In the genomic region with DNA sequence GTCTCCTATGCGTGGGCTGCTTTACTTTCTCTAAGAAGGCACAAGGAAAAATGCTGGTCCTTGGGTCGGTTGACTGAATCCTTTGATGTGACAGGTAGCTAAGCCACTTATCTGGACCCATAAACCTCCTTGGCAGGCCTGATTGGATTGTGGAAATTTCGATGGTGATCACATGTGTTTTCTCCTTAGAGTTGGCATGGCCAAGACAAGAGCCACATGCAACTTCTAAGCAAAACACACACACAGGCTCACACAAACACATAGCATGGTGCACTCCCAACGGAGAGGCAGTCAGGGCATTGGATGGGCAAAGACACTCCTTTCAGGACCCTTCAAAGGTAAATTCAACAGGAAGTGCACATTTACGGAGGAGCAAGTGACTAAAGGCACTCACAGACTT, we compare ENCODE assay signal across 25 cellular contexts.
DNase-seq lines count a peak whose midpoint lies in the region; ATAC-seq, FAIRE-seq and TF ChIP-seq lines count a peak whose summit lies in the region.
"Had no signal": no experiment of that assay in that cellular context is flagged by ENCODE, and none has a peak within 500 bp of the region (broad histone marks: within the 10 kb centered on the region; RNA-seq: fewer than 3 reads in every experiment).

No MANE protein-coding gene starts in this region.

- H3K27me3 ChIP-seq in HepG2 (ENCODE audit: control insufficient read depth in 1 of 2, insufficient read depth in 2 of 2, low read length in 2 of 2) (no peaks in the 10 kb centered on the region), right lobe of liver (no peaks in the 10 kb centered on the region), esophagus muscularis mucosa (no peaks in the 10 kb centered on the region), parathyroid adenoma (ENCODE audit: control insufficient read depth, insufficient read depth, low read length) (no peaks in the 10 kb centered on the region), ovary (no peaks in the 10 kb centered on the region)

- H3K4me1 ChIP-seq in HepG2 (ENCODE audit: insufficient read depth, low read length) (peaks cover 66% of the 10 kb centered on the region), right lobe of liver (peaks cover 3 to 55% (median 17%) of the 10 kb centered on the region in 4 donors), esophagus muscularis mucosa (peaks cover 27 to 65% (median 48%) of the 10 kb centered on the region in 4 donors), parathyroid adenoma (peaks cover 42% of the 10 kb centered on the region), ovary (ENCODE audit: insufficient read depth) (peaks cover 8% of the 10 kb centered on the region)

- DNase-seq in HepG2 (ENCODE audit: low spot score), result no peak
- no peak for DNase-seq in right lobe of liver
- no peak for DNase-seq in esophagus muscularis mucosa (ENCODE audit: extremely low spot score)
- no peak for DNase-seq in ovary
- DNase-seq in Right ventricle myocardium inferior (ENCODE audit: missing footprints), result no peak
- no peak for DNase-seq in NCI-H146 (lab: John Stamatoyannopoulos, UW)
- DNase-seq: activated CD4-positive, alpha-beta T cell treated with anti-CD3 and anti-CD28 coated beads, Interleukin-2, amount 50 U/mL, for 48 hours; activated CD8-positive, alpha-beta memory T cell treated with anti-CD3 and anti-CD28 coated beads, Interleukin-2, amount 50 U/mL, for 48 hours; activated naive CD8-positive, alpha-beta T cell treated with anti-CD3 and anti-CD28 coated beads for 36 hours; Calu3; effector CD8-positive, alpha-beta T cell; EL; GM23248; MM.1S; natural killer cell; NCI-H1417 treated with DMSO at 0.1 percent for 48 hours; stimulated activated CD4-positive, alpha-beta T cell treated with anti-CD3 and anti-CD28 coated beads, Interleukin-1b, Interleukin-23, amount 100 ng/mL, for 48 hours; T-helper 2 cell had no signal

- no peak overlapping the region for H3K4me3 ChIP-seq in HepG2 (replicated peaks in 1 of 3; ENCODE audit: insufficient read depth in 1 of 3, low read depth in 2 of 3, low read length in 3 of 3)
- H3K4me3 ChIP-seq in right lobe of liver, result no peak overlapping the region
- H3K4me3 ChIP-seq in esophagus muscularis mucosa, result no peak overlapping the region
- H3K4me3 ChIP-seq in parathyroid adenoma (ENCODE audit: low read depth, low read length), result no peak overlapping the region
- no peak overlapping the region for H3K4me3 ChIP-seq in ovary
- H3K4me3 ChIP-seq: GM23248, prostate gland, skin epidermis, thoracic aorta had no signal

- TF ChIP-seq CTCF in HepG2 (CRISPR knock-in tag; IDR thresholded peaks at IDR 0.05) (no peak), right lobe of liver (IDR thresholded peaks at IDR 0.05) (no peak), esophagus muscularis mucosa (IDR thresholded peaks at IDR 0.05) (no peak), parathyroid adenoma (IDR thresholded peaks at IDR 0.05) (no peak), ovary (IDR thresholded peaks at IDR 0.05) (no peak)

- TF ChIP-seq POLR2A in HepG2 (IDR thresholded peaks at IDR 0.05; ENCODE audit: insufficient read depth in 1 of 2, low read depth in 2 of 2, low read length in 2 of 2) (no peak), right lobe of liver (IDR thresholded peaks at IDR 0.05) (no peak), esophagus muscularis mucosa (IDR thresholded peaks at IDR 0.05; ENCODE audit: low read depth) (no peak), ovary (IDR thresholded peaks at IDR 0.05) (no peak)

- no peak for TF ChIP-seq RAD21 in HepG2 (CRISPR knock-in tag; IDR thresholded peaks at IDR 0.05)

- H4K20me1 ChIP-seq in HepG2 (ENCODE audit: insufficient read depth, low read length), result no peaks in the 10 kb centered on the region

- H3K36me3 ChIP-seq in HepG2 (replicated peaks in 1 of 2; ENCODE audit: control insufficient read depth in 1 of 2, insufficient read depth in 2 of 2, low read length in 2 of 2) (peaks cover 10 to 26% of the 10 kb centered on the region in 2 experiments), right lobe of liver (no peaks in the 10 kb centered on the region), esophagus muscularis mucosa (no peaks in the 10 kb centered on the region), parathyroid adenoma (ENCODE audit: control insufficient read depth, insufficient read depth, low read length) (no peaks in the 10 kb centered on the region), ovary (no peaks in the 10 kb centered on the region)
- H3K36me3 ChIP-seq: prostate gland, thoracic aorta had no signal

- H3K27ac ChIP-seq in HepG2 (ENCODE audit: extremely low read length, insufficient read depth, low read length) (no peak overlapping the region), right lobe of liver (peak overlapping the region in 1 of 3 donors; percentile 93), esophagus muscularis mucosa (replicated peaks in 1 of 4) (peak overlapping the region; percentile 87 to 96 (median 94)), parathyroid adenoma (peak overlapping the region; percentile 97), ovary (no peak overlapping the region)
- H3K27ac ChIP-seq: GM23248, thoracic aorta had no signal

- FAIRE-seq in HepG2 (lab: Jason Lieb, UNC), result no peak

- CTCF ChIA-PET in HepG2 (lab: Yijun Ruan, JAX; ENCODE audit: low intra/inter-chr PET ratio, low total read pairs), result no interaction called here

- H3K79me2 ChIP-seq in HepG2 (ENCODE audit: insufficient read depth, low read length), result peaks cover 52% of the 10 kb centered on the region
- H3K79me2 ChIP-seq in parathyroid adenoma, result peaks cover 5% of the 10 kb centered on the region

- H3K4me2 ChIP-seq in HepG2 (ENCODE audit: low read depth, low read length) (no peak overlapping the region), parathyroid adenoma (ENCODE audit: low read length) (no peak overlapping the region)

- TF ChIP-seq EP300 in HepG2 (IDR thresholded peaks at IDR 0.05; ENCODE audit: low read depth in 2 of 2, low read length in 2 of 2), result no peak
- no peak for TF ChIP-seq EP300 in HepG2 (CRISPR knock-in tag; IDR thresholded peaks at IDR 0.05; ENCODE audit: borderline replicate concordance)
- TF ChIP-seq EP300 in esophagus muscularis mucosa (IDR thresholded peaks at IDR 0.05), result no peak
- no peak for TF ChIP-seq EP300 in ovary (IDR thresholded peaks at IDR 0.05)

- ATAC-seq in HepG2, result no peak
- ATAC-seq in right lobe of liver, result no peak
- no peak for ATAC-seq in HG03354 (IDR thresholded peaks at IDR 0.05; ENCODE audit: poor library complexity, severe bottlenecking, unreplicated experiment)
- ATAC-seq in Right ventricle myocardium inferior, result no peak
- ATAC-seq: esophagus mucosa; natural killer cell; stimulated activated memory B cell treated with anti-CD40 and anti-IgM and Interleukin-4, amounts not matched to agents 10 μg/mL and 1 μg/mL and 100 μg/mL, for 72 hours had no signal

- WGBS in HepG2 (ENCODE audit: low lambda C conversion rate), result 100% methylated on average over 5 of the region's 5 CpGs
- WGBS in right lobe of liver (ENCODE audit: insufficient coverage, low coverage, low lambda C conversion rate, missing lambda C conversion rate), result 75% methylated on average over 3 of the region's 5 CpGs
- WGBS in esophagus muscularis mucosa, result 100% methylated on average over 5 of the region's 5 CpGs
- 93 to 99% (median 96%) methylated on average over 5 of the region's 5 CpGs for WGBS in ovary, 3 donors

- intact Hi-C loops in HepG2 (cut with micrococcal nuclease; ENCODE audit: unreplicated experiment) (no loop called here), right lobe of liver (cut with DNase I) (no loop called here), esophagus muscularis mucosa (cut with DNase I) (no loop called here), ovary (cut with DNase I) (no loop called here), Right ventricle myocardium inferior (cut with DNase I) (loop anchor here (10.0 kb wide), 1 partner anchor 101 kb away; a partner anchor contains a TSS)

- in situ Hi-C loops in HepG2 (cut with HindIII; ENCODE audit: extremely low pct_ligation_motif_present, low pct_unique_long_range_greater_than_20kb), result no loop called here

- no TSS peak for BruUV-seq in HepG2 (replicated peaks; lab: Mats Ljungman, UMichigan)

- no peaks in the 10 kb centered on the region for H3K9me3 ChIP-seq in HepG2 (ENCODE audit: low read length)
- H3K9me3 ChIP-seq in right lobe of liver, result no peaks in the 10 kb centered on the region
- H3K9me3 ChIP-seq in esophagus muscularis mucosa, result no peaks in the 10 kb centered on the region
- no peaks in the 10 kb centered on the region for H3K9me3 ChIP-seq in parathyroid adenoma (ENCODE audit: control insufficient read depth, low read length)
- no peaks in the 10 kb centered on the region for H3K9me3 ChIP-seq in ovary
- H3K9me3 ChIP-seq: prostate gland, thoracic aorta had no signal

- H3K9ac ChIP-seq in HepG2 (ENCODE audit: insufficient read depth, low read depth, low read length), result no peak overlapping the region
- H3K9ac ChIP-seq in parathyroid adenoma, result no peak overlapping the region
- H3K9ac ChIP-seq: GM23248 had no signal

- POLR2A ChIA-PET in HepG2 (lab: Yijun Ruan, JAX), result interaction anchor here (0.7 kb wide), 1 partner anchor 17 kb away, joined by 4 read pairs; no protein-coding TSS in a partner anchor

- no peak overlapping the region for H2AFZ ChIP-seq in HepG2 (ENCODE audit: low read length)
- H2AFZ ChIP-seq in parathyroid adenoma, result no peak overlapping the region
- H2AFZ ChIP-seq: GM23248 had no signal

TF ChIP-seq in HepG2, 621 proteins besides CTCF, POLR2A, EP300 and RAD21 (continues in another document):
- TF ChIP-seq, protein P1, sequence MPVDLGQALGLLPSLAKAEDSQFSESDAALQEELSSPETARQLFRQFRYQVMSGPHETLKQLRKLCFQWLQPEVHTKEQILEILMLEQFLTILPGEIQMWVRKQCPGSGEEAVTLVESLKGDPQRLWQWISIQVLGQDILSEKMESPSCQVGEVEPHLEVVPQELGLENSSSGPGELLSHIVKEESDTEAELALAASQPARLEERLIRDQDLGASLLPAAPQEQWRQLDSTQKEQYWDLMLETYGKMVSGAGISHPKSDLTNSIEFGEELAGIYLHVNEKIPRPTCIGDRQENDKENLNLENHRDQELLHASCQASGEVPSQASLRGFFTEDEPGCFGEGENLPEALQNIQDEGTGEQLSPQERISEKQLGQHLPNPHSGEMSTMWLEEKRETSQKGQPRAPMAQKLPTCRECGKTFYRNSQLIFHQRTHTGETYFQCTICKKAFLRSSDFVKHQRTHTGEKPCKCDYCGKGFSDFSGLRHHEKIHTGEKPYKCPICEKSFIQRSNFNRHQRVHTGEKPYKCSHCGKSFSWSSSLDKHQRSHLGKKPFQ (CRISPR knock-in tag; IDR thresholded peaks at IDR 0.05; ENCODE audit: insufficient replicate concordance), result no peak
- TF ChIP-seq TARDBP (CRISPR knock-in tag; IDR thresholded peaks at IDR 0.05) (peak; percentile 18; the same call in 1 of the 2 replicates), ATF7-NPFF (CRISPR knock-in tag; IDR thresholded peaks at IDR 0.05; ENCODE audit: low read depth) (no peak), CHD2 (IDR thresholded peaks at IDR 0.05; ENCODE audit: low read depth, low read length) (no peak), MTA1 (CRISPR knock-in tag; IDR thresholded peaks at IDR 0.05; ENCODE audit: borderline replicate concordance) (no peak), TBL1XR1 (IDR thresholded peaks at IDR 0.05; ENCODE audit: borderline replicate concordance, low read length, partially characterized antibody) (no peak)

Comparison
In these comparisons a context has a peak if more than half of its experiments do, and no peak if none do; other contexts are left out.
1. H3K27ac ChIP-seq: peak in esophagus muscularis mucosa (4 of 4) and parathyroid adenoma (single experiment); none in HepG2 (single experiment) and ovary (0 of 2).